Comparison of ENCODE assay signal across 1 cellular context in the genomic region with DNA sequence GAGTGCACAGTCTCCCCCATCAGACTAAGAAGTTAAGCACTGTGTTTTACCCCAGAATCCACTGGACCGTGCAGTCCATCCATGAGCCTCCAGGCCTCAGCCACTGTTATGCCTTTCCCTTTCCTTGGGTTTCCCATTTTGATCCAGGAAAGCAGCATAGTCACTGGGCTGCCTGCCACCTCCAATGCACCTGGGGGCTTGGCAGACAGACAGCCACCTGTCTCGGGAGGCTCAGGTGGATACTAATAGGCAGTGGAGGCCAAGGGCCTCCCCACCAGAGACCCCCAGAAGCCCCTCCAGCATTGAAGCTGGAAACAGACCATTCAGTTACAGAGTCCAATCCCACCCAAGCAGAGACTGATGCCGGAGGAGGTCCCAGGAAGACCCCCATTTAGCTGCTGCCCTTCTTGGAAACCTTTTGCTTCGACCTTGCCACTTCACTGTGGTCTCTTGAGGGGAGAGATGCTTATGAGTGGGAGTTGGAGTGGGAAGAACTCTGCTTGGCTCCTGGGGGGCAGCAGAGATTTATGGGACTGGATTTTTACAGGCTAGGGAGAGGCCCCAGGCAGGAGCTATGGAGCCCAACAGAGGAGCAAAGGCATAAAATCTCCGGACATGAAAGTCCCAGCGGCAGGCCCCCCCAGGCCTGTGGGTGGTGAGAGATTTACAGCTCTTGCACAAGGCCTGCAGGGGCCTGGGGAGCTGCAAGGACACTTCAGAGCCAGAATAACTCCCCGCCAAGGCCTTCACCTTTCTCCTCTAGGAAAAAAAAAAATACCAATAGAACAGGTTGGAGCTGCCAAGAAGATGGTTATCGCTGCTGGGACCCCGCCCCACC.
A peak's percentile ranks its signal among the peaks of the same experiment; 100 is the strongest.
TF ChIP-seq lines count a peak whose summit lies in the region.

No MANE protein-coding gene starts in this region.

TF ChIP-seq in K562, 482 proteins besides CTCF, POLR2A, EP300 and RAD21:
- TF ChIP-seq, protein P1, sequence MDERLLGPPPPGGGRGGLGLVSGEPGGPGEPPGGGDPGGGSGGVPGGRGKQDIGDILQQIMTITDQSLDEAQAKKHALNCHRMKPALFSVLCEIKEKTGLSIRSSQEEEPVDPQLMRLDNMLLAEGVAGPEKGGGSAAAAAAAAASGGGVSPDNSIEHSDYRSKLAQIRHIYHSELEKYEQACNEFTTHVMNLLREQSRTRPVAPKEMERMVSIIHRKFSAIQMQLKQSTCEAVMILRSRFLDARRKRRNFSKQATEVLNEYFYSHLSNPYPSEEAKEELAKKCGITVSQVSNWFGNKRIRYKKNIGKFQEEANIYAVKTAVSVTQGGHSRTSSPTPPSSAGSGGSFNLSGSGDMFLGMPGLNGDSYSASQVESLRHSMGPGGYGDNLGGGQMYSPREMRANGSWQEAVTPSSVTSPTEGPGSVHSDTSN (CRISPR knock-in tag; IDR thresholded peaks at IDR 0.05; ENCODE audit: low read depth), result no peak
- TF ChIP-seq, protein P1 (tag; conservative IDR thresholded peaks at IDR 0.05; ENCODE audit: low read depth), result peak; percentile 95
- TF ChIP-seq ZNF764 (CRISPR knock-in tag; IDR thresholded peaks at IDR 0.05; ENCODE audit: low read depth) (no peak), NR2C2 (CRISPR knock-in tag; IDR thresholded peaks at IDR 0.05) (no peak), NR2C2 (tag; IDR thresholded peaks at IDR 0.05) (peak; percentile 27; the same call in 1 of the 2 replicates), EGR1 (conservative IDR thresholded peaks at IDR 0.05) (peak; percentile 40), MEIS2 (IDR thresholded peaks at IDR 0.05; ENCODE audit: partially characterized antibody) (peak; percentile 92), CEBPG (CRISPR knock-in tag; IDR thresholded peaks at IDR 0.05) (peak; percentile 59), CEBPG (tag; conservative IDR thresholded peaks at IDR 0.05 in 1 of 2, IDR thresholded peaks at IDR 0.05 in 1 of 2) (peak; percentile 47 to 62), CEBPB (tag; IDR thresholded peaks at IDR 0.05) (peak; percentile 91), MECOM (CRISPR knock-in tag; IDR thresholded peaks at IDR 0.05) (no peak), FOXK1 (CRISPR knock-in tag; IDR thresholded peaks at IDR 0.05; ENCODE audit: borderline replicate concordance) (no peak), ATF1 (CRISPR knock-in tag; IDR thresholded peaks at IDR 0.05) (no peak), ATF1 (tag; IDR thresholded peaks at IDR 0.05) (no peak), IFI16 (CRISPR knock-in tag; IDR thresholded peaks at IDR 0.05) (no peak), RFX7 (CRISPR knock-in tag; IDR thresholded peaks at IDR 0.05) (no peak), KDM1A (IDR thresholded peaks at IDR 0.05) (0 out of 4 replicates have a peak, but pooled peaks of 1 of the 2 experiments have one; percentile 13)
- TF ChIP-seq, protein P2, sequence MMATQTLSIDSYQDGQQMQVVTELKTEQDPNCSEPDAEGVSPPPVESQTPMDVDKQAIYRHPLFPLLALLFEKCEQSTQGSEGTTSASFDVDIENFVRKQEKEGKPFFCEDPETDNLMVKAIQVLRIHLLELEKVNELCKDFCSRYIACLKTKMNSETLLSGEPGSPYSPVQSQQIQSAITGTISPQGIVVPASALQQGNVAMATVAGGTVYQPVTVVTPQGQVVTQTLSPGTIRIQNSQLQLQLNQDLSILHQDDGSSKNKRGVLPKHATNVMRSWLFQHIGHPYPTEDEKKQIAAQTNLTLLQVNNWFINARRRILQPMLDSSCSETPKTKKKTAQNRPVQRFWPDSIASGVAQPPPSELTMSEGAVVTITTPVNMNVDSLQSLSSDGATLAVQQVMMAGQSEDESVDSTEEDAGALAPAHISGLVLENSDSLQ (IDR thresholded peaks at IDR 0.05), result peak; percentile 51; the same call in 1 of the 2 replicates
- TF ChIP-seq, protein P3, sequence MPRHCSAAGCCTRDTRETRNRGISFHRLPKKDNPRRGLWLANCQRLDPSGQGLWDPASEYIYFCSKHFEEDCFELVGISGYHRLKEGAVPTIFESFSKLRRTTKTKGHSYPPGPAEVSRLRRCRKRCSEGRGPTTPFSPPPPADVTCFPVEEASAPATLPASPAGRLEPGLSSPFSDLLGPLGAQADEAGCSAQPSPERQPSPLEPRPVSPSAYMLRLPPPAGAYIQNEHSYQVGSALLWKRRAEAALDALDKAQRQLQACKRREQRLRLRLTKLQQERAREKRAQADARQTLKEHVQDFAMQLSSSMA (CRISPR knock-in tag; IDR thresholded peaks at IDR 0.05), result no peak
- TF ChIP-seq, protein P4, sequence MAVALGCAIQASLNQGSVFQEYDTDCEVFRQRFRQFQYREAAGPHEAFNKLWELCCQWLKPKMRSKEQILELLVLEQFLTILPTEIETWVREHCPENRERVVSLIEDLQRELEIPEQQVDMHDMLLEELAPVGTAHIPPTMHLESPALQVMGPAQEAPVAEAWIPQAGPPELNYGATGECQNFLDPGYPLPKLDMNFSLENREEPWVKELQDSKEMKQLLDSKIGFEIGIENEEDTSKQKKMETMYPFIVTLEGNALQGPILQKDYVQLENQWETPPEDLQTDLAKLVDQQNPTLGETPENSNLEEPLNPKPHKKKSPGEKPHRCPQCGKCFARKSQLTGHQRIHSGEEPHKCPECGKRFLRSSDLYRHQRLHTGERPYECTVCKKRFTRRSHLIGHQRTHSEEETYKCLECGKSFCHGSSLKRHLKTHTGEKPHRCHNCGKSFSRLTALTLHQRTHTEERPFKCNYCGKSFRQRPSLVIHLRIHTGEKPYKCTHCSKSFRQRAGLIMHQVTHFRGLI (CRISPR knock-in tag; IDR thresholded peaks at IDR 0.05), result no peak
- TF ChIP-seq, protein P5, sequence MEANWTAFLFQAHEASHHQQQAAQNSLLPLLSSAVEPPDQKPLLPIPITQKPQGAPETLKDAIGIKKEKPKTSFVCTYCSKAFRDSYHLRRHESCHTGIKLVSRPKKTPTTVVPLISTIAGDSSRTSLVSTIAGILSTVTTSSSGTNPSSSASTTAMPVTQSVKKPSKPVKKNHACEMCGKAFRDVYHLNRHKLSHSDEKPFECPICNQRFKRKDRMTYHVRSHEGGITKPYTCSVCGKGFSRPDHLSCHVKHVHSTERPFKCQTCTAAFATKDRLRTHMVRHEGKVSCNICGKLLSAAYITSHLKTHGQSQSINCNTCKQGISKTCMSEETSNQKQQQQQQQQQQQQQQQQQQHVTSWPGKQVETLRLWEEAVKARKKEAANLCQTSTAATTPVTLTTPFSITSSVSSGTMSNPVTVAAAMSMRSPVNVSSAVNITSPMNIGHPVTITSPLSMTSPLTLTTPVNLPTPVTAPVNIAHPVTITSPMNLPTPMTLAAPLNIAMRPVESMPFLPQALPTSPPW (CRISPR knock-in tag; IDR thresholded peaks at IDR 0.05), result peak; percentile 73
